Comparison of ENCODE assay signal across 8 cellular contexts in the genomic region with DNA sequence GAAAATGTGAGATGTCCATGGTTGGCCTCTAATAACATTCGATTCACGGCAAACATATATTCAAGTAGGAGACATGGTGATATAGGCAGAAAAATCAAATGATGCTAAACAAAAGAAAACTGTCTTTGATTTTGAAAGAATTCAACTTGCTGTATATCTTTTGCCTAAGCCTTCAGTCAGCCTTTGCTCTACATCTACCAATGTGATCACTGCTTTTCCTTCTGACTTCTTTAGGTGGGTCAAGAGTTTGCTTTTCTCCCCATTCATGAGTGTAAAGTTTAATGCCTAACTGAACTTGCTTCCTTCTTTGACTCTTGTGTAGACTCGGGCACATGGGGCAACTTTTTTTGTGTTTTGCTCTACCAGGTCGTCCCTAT. TPM values are rescaled to one million over a fixed set of nuclear protein-coding genes. Genes with fewer than 3 reads are reported as not detected.
A peak's percentile ranks its signal among the peaks of the same experiment; 100 is the strongest.
DNase-seq lines count a peak whose midpoint lies in the region; ATAC-seq and TF ChIP-seq lines count a peak whose summit lies in the region.

No MANE protein-coding gene starts in this region.

- no peak for TF ChIP-seq CTCF in KMS-11 (conservative IDR thresholded peaks at IDR 0.05; ENCODE audit: low read depth, low read length)
- no peak for TF ChIP-seq CTCF in esophagus squamous epithelium (IDR thresholded peaks at IDR 0.05)

- H3K27me3 ChIP-seq in KMS-11 (ENCODE audit: insufficient read depth, low read depth) (no peaks in the 10 kb centered on the region), esophagus squamous epithelium (no peaks in the 10 kb centered on the region)

- H3K36me3 ChIP-seq in KMS-11 (ENCODE audit: insufficient read depth) (peaks cover under 1% of the 10 kb centered on the region; the same call in 1 of the 2 replicates), esophagus squamous epithelium (peaks cover 0 to 31% (median 7%) of the 10 kb centered on the region in 3 donors)

- no peaks in the 10 kb centered on the region for H3K9me3 ChIP-seq in esophagus squamous epithelium

- H3K9ac ChIP-seq in KMS-11 = no peak overlapping the region

- H3K4me3 ChIP-seq in KMS-11 (IDR thresholded peaks at IDR 0.05; ENCODE audit: insufficient read depth, low read depth, low read length) = no peak overlapping the region
- peak overlapping the region; percentile 67 to 83 (median 72) for H3K4me3 ChIP-seq in esophagus squamous epithelium
- H3K4me3 ChIP-seq in skin epidermis = peak overlapping the region; percentile 62 to 90 (median 76)

- peak overlapping the region; percentile 96 for H3K4me2 ChIP-seq in KMS-11

- ATAC-seq in GM19025 (IDR thresholded peaks at IDR 0.05; ENCODE audit: low read depth, unreplicated experiment) = peak; percentile 2

- intact Hi-C loops in esophagus squamous epithelium (cut with DNase I) = no loop called here

- H3K27ac ChIP-seq in KMS-11 = no peak overlapping the region
- H3K27ac ChIP-seq in esophagus squamous epithelium = peak overlapping the region in 3 of 4 donors; percentile 62 to 79 (median 74)
- H3K27ac ChIP-seq in skin epidermis = peak overlapping the region in 13 of 21 experiments; percentile 27 to 85 (median 71)

- H4K20me1 ChIP-seq in KMS-11 (ENCODE audit: insufficient read depth) = no peaks in the 10 kb centered on the region

- 49 to 50% methylated on average over 4 of the region's 4 CpGs for WGBS in esophagus squamous epithelium, 2 donors

- H2AFZ ChIP-seq in KMS-11 (ENCODE audit: low read depth) = peak overlapping the region; percentile 77

- H3K4me1 ChIP-seq in KMS-11 (ENCODE audit: low read depth, poor library complexity, severe bottlenecking) = peaks cover 57% of the 10 kb centered on the region
- peaks cover 9 to 36% (median 16%) of the 10 kb centered on the region in 3 donors for H3K4me1 ChIP-seq in esophagus squamous epithelium

- peaks cover 13% of the 10 kb centered on the region; the same call in 1 of the 2 replicates for H3K79me2 ChIP-seq in KMS-11 (ENCODE audit: insufficient read depth, low read depth)

- no peak for TF ChIP-seq POLR2A in esophagus squamous epithelium (IDR thresholded peaks at IDR 0.05)

- no peak for DNase-seq in esophagus squamous epithelium (lab: John Stamatoyannopoulos, UW)
- DNase-seq in HPDE6-E6E7 (ENCODE audit: extremely low spot score) = no peak
- no peak for DNase-seq in KG1 (lab: John Stamatoyannopoulos, UW)
- no peak for DNase-seq in 8988T
- DNase-seq in NCI-H146 (lab: John Stamatoyannopoulos, UW) = no peak

RNA-seq across cellular contexts. Expression of a gene that starts 0.4 kb away (rescaled TPM):
- total RNA-seq in esophagus squamous epithelium = 10 to 100 TPM in 3 of 4 donors, 1 to 10 TPM in 1; 8.6 to 13.2 (median 11.6) TPM

RNA-seq across cellular contexts. Expression of a gene that starts 5.7 kb away (rescaled TPM):
- total RNA-seq in esophagus squamous epithelium = 100 to 1,000 TPM; 160 to 215 (median 187) TPM

RNA-seq across cellular contexts. Expression of a gene that starts 15.7 kb away (rescaled TPM):
- total RNA-seq in esophagus squamous epithelium = 1 to 10 TPM in 3 of 4 donors, under 1 TPM in 1; 0.85 to 7.1 (median 2.5) TPM
